ENCODE assay signal across 9 cellular contexts in the genomic region with DNA sequence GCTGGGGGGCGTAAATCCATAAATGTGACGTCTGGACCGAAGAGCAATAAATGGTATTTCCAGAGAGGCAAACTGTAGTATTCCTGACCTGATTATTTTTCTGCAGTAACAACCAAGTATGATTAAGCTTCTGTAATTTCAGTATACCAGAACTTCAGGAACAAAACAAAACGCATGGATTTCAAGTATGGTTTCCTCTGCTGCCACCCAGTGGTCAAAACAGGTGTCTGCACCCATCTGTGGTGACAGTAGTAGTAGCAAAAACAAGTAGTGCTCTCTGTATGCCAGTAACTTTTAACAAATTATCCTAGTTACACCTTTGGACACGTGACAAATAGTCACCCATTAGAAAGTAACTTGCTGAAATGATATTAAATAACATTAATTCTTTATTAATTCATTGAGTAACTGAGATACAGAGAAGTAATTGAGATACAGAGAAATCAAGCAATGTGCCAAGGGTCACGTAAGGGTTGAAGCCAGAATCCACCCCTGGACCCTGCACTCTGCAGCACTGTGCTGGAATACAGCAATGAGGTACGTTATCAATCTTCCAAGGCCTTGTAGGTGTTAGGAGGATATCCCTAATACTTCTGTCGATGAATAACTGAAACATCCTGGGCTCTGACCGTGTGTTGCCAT. TPM values are rescaled to one million over a fixed set of nuclear protein-coding genes. Genes with fewer than 3 reads are reported as not detected.
A peak's percentile ranks its signal among the peaks of the same experiment; 100 is the strongest.
DNase-seq lines count a peak whose midpoint lies in the region; ATAC-seq lines count a peak whose summit lies in the region.
"Had no signal": no experiment of that assay in that cellular context is flagged by ENCODE, and none has a peak within 500 bp of the region (broad histone marks: within the 10 kb centered on the region; RNA-seq: fewer than 3 reads in every experiment).

No MANE protein-coding gene starts in this region.

- no peak overlapping the region for H3K27ac ChIP-seq in rectal smooth muscle tissue (ENCODE audit: low read depth, low read length)

- peaks cover 6% of the 10 kb centered on the region for H3K4me1 Mint-ChIP-seq in activated naive CD8-positive, alpha-beta T cell treated with anti-CD3 and anti-CD28 coated beads, Interleukin-2, amount 50 U/mL, for 24 hours
- peaks cover 6% of the 10 kb centered on the region for H3K4me1 Mint-ChIP-seq in stimulated activated memory B cell treated with anti-CD40 and anti-IgM and Interleukin-4, amounts not matched to agents 10 μg/mL and 1 μg/mL and 100 μg/mL, for 72 hours

- no peak overlapping the region for H3K27ac Mint-ChIP-seq in activated naive CD8-positive, alpha-beta T cell treated with anti-CD3 and anti-CD28 coated beads, Interleukin-2, amount 50 U/mL, for 24 hours
- no peak overlapping the region for H3K27ac Mint-ChIP-seq in stimulated activated memory B cell treated with anti-CD40 and anti-IgM and Interleukin-4, amounts not matched to agents 10 μg/mL and 1 μg/mL and 100 μg/mL, for 72 hours
- H3K27ac Mint-ChIP-seq: T-helper 1 cell treated with Interleukin-12 subunit alpha and Interleukin-12 subunit beta and Interleukin-4 antibody, amounts not matched to agents 30 μg/mL and 1 μg/mL, for 36 hours had no signal

- no peak overlapping the region for H3K4me3 Mint-ChIP-seq in activated naive CD8-positive, alpha-beta T cell treated with anti-CD3 and anti-CD28 coated beads, Interleukin-2, amount 50 U/mL, for 24 hours
- no peak overlapping the region for H3K4me3 Mint-ChIP-seq in stimulated activated memory B cell treated with anti-CD40 and anti-IgM and Interleukin-4, amounts not matched to agents 10 μg/mL and 1 μg/mL and 100 μg/mL, for 72 hours
- H3K4me3 Mint-ChIP-seq: T-helper 1 cell treated with Interleukin-12 subunit alpha and Interleukin-12 subunit beta and Interleukin-4 antibody, amounts not matched to agents 30 μg/mL and 1 μg/mL, for 36 hours had no signal

- no peaks in the 10 kb centered on the region for H3K36me3 ChIP-seq in rectal smooth muscle tissue (ENCODE audit: control insufficient read depth, insufficient read depth, low read length)

- H3K27me3 ChIP-seq in rectal smooth muscle tissue (ENCODE audit: control insufficient read depth, insufficient read depth, low read length) = no peaks in the 10 kb centered on the region

- no peaks in the 10 kb centered on the region for H3K9me3 Mint-ChIP-seq in activated naive CD8-positive, alpha-beta T cell treated with anti-CD3 and anti-CD28 coated beads, Interleukin-2, amount 50 U/mL, for 24 hours
- no peaks in the 10 kb centered on the region for H3K9me3 Mint-ChIP-seq in stimulated activated memory B cell treated with anti-CD40 and anti-IgM and Interleukin-4, amounts not matched to agents 10 μg/mL and 1 μg/mL and 100 μg/mL, for 72 hours
- H3K9me3 Mint-ChIP-seq: T-helper 1 cell treated with Interleukin-12 subunit alpha and Interleukin-12 subunit beta and Interleukin-4 antibody, amounts not matched to agents 30 μg/mL and 1 μg/mL, for 36 hours had no signal

- H3K4me1 ChIP-seq in rectal smooth muscle tissue (ENCODE audit: control insufficient read depth, insufficient read depth, low read length) = no peaks in the 10 kb centered on the region

- H3K9ac ChIP-seq in rectal smooth muscle tissue (ENCODE audit: low read length) = no peak overlapping the region

- in situ Hi-C loops in Caki2 (cut with HindIII; ENCODE audit: low pct_unique_long_range_greater_than_20kb, low sequenced_read_pairs) = no loop called here

- H3K36me3 Mint-ChIP-seq in activated naive CD8-positive, alpha-beta T cell treated with anti-CD3 and anti-CD28 coated beads, Interleukin-2, amount 50 U/mL, for 24 hours (ENCODE audit: low read depth) = no peaks in the 10 kb centered on the region
- no peaks in the 10 kb centered on the region for H3K36me3 Mint-ChIP-seq in stimulated activated memory B cell treated with anti-CD40 and anti-IgM and Interleukin-4, amounts not matched to agents 10 μg/mL and 1 μg/mL and 100 μg/mL, for 72 hours

- ATAC-seq in GM21576 (IDR thresholded peaks at IDR 0.05; ENCODE audit: unreplicated experiment) (peak; percentile 65), left cardiac atrium (peak; percentile 41 to 56)
- peak; percentile 65 for ATAC-seq in activated naive CD8-positive, alpha-beta T cell treated with anti-CD3 and anti-CD28 coated beads, Interleukin-2, amount 50 U/mL, for 24 hours
- no peak for ATAC-seq in stimulated activated memory B cell treated with anti-CD40 and anti-IgM and Interleukin-4, amounts not matched to agents 10 μg/mL and 1 μg/mL and 100 μg/mL, for 72 hours

- H3K4me3 ChIP-seq in rectal smooth muscle tissue (ENCODE audit: low read length) = peak overlapping the region; percentile 20

- DNase-seq in Caki2 (ENCODE audit: low read depth) = peak; percentile 43
- peak; percentile 54 for DNase-seq in M059J (ENCODE audit: low read depth)
- peak; percentile 66 for DNase-seq in SKM-1 (lab: John Stamatoyannopoulos, UW; ENCODE audit: unreplicated experiment)
- DNase-seq in activated naive CD8-positive, alpha-beta T cell treated with anti-CD3 and anti-CD28 coated beads, Interleukin-2, amount 50 U/mL, for 24 hours = peak; percentile 69
- DNase-seq in left cardiac atrium = peak; percentile 69

- intact Hi-C loops in left cardiac atrium (cut with DNase I) = loop anchor here (1.0 to 10.0 kb wide), 2 partner anchors 25 to 287 kb away; partner anchors contain the start of gene TSPYL1 (in 2 of the 2)

- H3K27me3 Mint-ChIP-seq in activated naive CD8-positive, alpha-beta T cell treated with anti-CD3 and anti-CD28 coated beads, Interleukin-2, amount 50 U/mL, for 24 hours = peaks cover 9% of the 10 kb centered on the region
- peaks cover 17% of the 10 kb centered on the region for H3K27me3 Mint-ChIP-seq in stimulated activated memory B cell treated with anti-CD40 and anti-IgM and Interleukin-4, amounts not matched to agents 10 μg/mL and 1 μg/mL and 100 μg/mL, for 72 hours

RNA-seq across cellular contexts. Expression of gene CALHM4, which starts 7.9 kb away (rescaled TPM):
- total RNA-seq in Caki2 (2014; rRNA removed; shearing (Covaris generic); ENCODE audit: low replicate concordance) = not detected in 2 replicates
- total RNA-seq in M059J (2014; rRNA removed; shearing (Covaris generic)) = not detected in 2 replicates
- total RNA-seq in left cardiac atrium = not detected

RNA-seq across cellular contexts. Expression of gene RWDD1, which starts 9.8 kb away (rescaled TPM):
- total RNA-seq in Caki2 (2014; rRNA removed; shearing (Covaris generic); ENCODE audit: low replicate concordance) = 8.3 and 38.0 TPM in 2 replicates
- 24.2 and 27.0 TPM in 2 replicates for total RNA-seq in M059J (2014; rRNA removed; shearing (Covaris generic))
- 10 to 100 TPM; 52.7 to 61.5 TPM for total RNA-seq in left cardiac atrium

RNA-seq across cellular contexts. Expression of gene TRAPPC3L, which starts 16.0 kb away (rescaled TPM):
- not detected in 2 replicates for total RNA-seq in Caki2 (2014; rRNA removed; shearing (Covaris generic); ENCODE audit: low replicate concordance)
- 0.27 TPM in 1 of 2 replicates, not detected in the other for total RNA-seq in M059J (2014; rRNA removed; shearing (Covaris generic))
- total RNA-seq in left cardiac atrium = under 1 TPM; 0.24 TPM

RNA-seq across cellular contexts. Expression of gene CALHM5, which starts 50.1 kb away (rescaled TPM):
- 3.0 and 3.2 TPM in 2 replicates for total RNA-seq in Caki2 (2014; rRNA removed; shearing (Covaris generic); ENCODE audit: low replicate concordance)
- total RNA-seq in M059J (2014; rRNA removed; shearing (Covaris generic)) = 1.3 and 1.6 TPM in 2 replicates
- 1 to 10 TPM; 2.5 to 3.0 TPM for total RNA-seq in left cardiac atrium

RNA-seq across cellular contexts. Expression of gene RSPH4A, which starts 54.8 kb away (rescaled TPM):
- total RNA-seq in Caki2 (2014; rRNA removed; shearing (Covaris generic); ENCODE audit: low replicate concordance) = not detected in 2 replicates
- total RNA-seq in M059J (2014; rRNA removed; shearing (Covaris generic)) = 0.10 TPM in 1 of 2 replicates, not detected in the other
- total RNA-seq in left cardiac atrium = under 1 TPM; 0.12 to 0.31 TPM
